10 cellular contexts compared by ENCODE assay signal in genomic region chr1:169110691-169111447, GRCh38. TPM values are rescaled to one million over a fixed set of nuclear protein-coding genes. Genes with fewer than 3 reads are reported as not detected.
DNase-seq lines count a peak whose midpoint lies in the region; FAIRE-seq and TF ChIP-seq lines count a peak whose summit lies in the region.
"Had no signal": no experiment of that assay in that cellular context is flagged by ENCODE, and none has a peak within 500 bp of the region (broad histone marks: within the 10 kb centered on the region; RNA-seq: fewer than 3 reads in every experiment).

No MANE protein-coding gene starts in this region.

- H3K4me3 ChIP-seq in CD8-positive, alpha-beta memory T cell (ENCODE audit: low read length), result no peak overlapping the region
- H3K4me3 ChIP-seq in fibroblast of pulmonary artery (replicated peaks; ENCODE audit: low read depth, low read length), result no peak overlapping the region
- H3K4me3 ChIP-seq in parathyroid adenoma (ENCODE audit: low read depth, low read length), result peak overlapping the region; percentile 100

- H3K9me3 Mint-ChIP-seq in CD8-positive, alpha-beta memory T cell, result no peaks in the 10 kb centered on the region
- H3K9me3 Mint-ChIP-seq in activated T-helper 1 cell treated with anti-CD3 and anti-CD28 coated beads, Interleukin-12 subunit alpha, Interleukin-12 subunit beta, Interleukin-2, Interleukin-4 antibody, amounts not matched to agents 30 ng/mL and 10 ng/mL and 1 ng/mL, durations not matched to agents 14 hours and 24 hours and 36 hours, result no peaks in the 10 kb centered on the region

- H2AFZ ChIP-seq in parathyroid adenoma, result no peak overlapping the region

- peak overlapping the region in 5 of 7 donors; percentile 4 to 81 (median 65) for H3K4me3 Mint-ChIP-seq in CD8-positive, alpha-beta memory T cell
- peak overlapping the region; percentile 43 for H3K4me3 Mint-ChIP-seq in activated T-helper 1 cell treated with anti-CD3 and anti-CD28 coated beads, Interleukin-12 subunit alpha, Interleukin-12 subunit beta, Interleukin-2, Interleukin-4 antibody, amounts not matched to agents 30 ng/mL and 10 ng/mL and 1 ng/mL, durations not matched to agents 14 hours and 24 hours and 36 hours

- no peaks in the 10 kb centered on the region for H3K9me3 ChIP-seq in CD8-positive, alpha-beta memory T cell (ENCODE audit: low read length)
- H3K9me3 ChIP-seq in parathyroid adenoma (ENCODE audit: control insufficient read depth, low read length), result no peaks in the 10 kb centered on the region

- no peaks in the 10 kb centered on the region for H3K27me3 Mint-ChIP-seq in CD8-positive, alpha-beta memory T cell
- H3K27me3 Mint-ChIP-seq in activated T-helper 1 cell treated with anti-CD3 and anti-CD28 coated beads, Interleukin-12 subunit alpha, Interleukin-12 subunit beta, Interleukin-2, Interleukin-4 antibody, amounts not matched to agents 30 ng/mL and 10 ng/mL and 1 ng/mL, durations not matched to agents 14 hours and 24 hours and 36 hours (ENCODE audit: insufficient read depth), result no peaks in the 10 kb centered on the region

- peaks cover 4% of the 10 kb centered on the region for H3K27me3 ChIP-seq in CD8-positive, alpha-beta memory T cell (ENCODE audit: insufficient read depth, low read length, poor library complexity, severe bottlenecking)
- H3K27me3 ChIP-seq in parathyroid adenoma (ENCODE audit: control insufficient read depth, insufficient read depth, low read length), result no peaks in the 10 kb centered on the region

- H3K36me3 ChIP-seq in CD8-positive, alpha-beta memory T cell (ENCODE audit: insufficient read depth, low read length), result no peaks in the 10 kb centered on the region
- H3K36me3 ChIP-seq in parathyroid adenoma (ENCODE audit: control insufficient read depth, insufficient read depth, low read length), result no peaks in the 10 kb centered on the region

- peaks cover 51% of the 10 kb centered on the region for H3K79me2 ChIP-seq in parathyroid adenoma

- CTCF ChIA-PET in CD8-positive, alpha-beta memory T cell (lab: Charles Lee), result interaction anchor here (1.5 kb wide), 1 partner anchor 768 kb away, joined by 5 read pairs; no protein-coding TSS in a partner anchor

- POLR2A ChIA-PET in CD8-positive, alpha-beta memory T cell (lab: Charles Lee), result no interaction called here

- no peak overlapping the region for H3K27ac ChIP-seq in CD8-positive, alpha-beta memory T cell (ENCODE audit: low read depth, low read length)
- peak overlapping the region; percentile 96 for H3K27ac ChIP-seq in parathyroid adenoma

- no peak for FAIRE-seq in GM12892 (lab: Jason Lieb, UNC)

- peak overlapping the region in 1 of 8 donors; percentile 34 for H3K27ac Mint-ChIP-seq in CD8-positive, alpha-beta memory T cell
- no peak overlapping the region for H3K27ac Mint-ChIP-seq in activated T-helper 1 cell treated with anti-CD3 and anti-CD28 coated beads, Interleukin-12 subunit alpha, Interleukin-12 subunit beta, Interleukin-2, Interleukin-4 antibody, amounts not matched to agents 30 ng/mL and 10 ng/mL and 1 ng/mL, durations not matched to agents 14 hours and 24 hours and 36 hours

- TF ChIP-seq CTCF in fibroblast of pulmonary artery (IDR thresholded peaks at IDR 0.05; ENCODE audit: low read length, missing control alignments), result no peak
- no peak for TF ChIP-seq CTCF in parathyroid adenoma (IDR thresholded peaks at IDR 0.05)

- TF ChIP-seq POLR2A in GM12892 (IDR thresholded peaks at IDR 0.05; ENCODE audit: low read depth, low read length), result no peak

- H3K9ac ChIP-seq in parathyroid adenoma, result no peak overlapping the region

- H3K4me1 Mint-ChIP-seq in CD8-positive, alpha-beta memory T cell, result peaks cover 23 to 34% (median 29%) of the 10 kb centered on the region in 3 donors
- H3K4me1 Mint-ChIP-seq in activated T-helper 1 cell treated with anti-CD3 and anti-CD28 coated beads, Interleukin-12 subunit alpha, Interleukin-12 subunit beta, Interleukin-2, Interleukin-4 antibody, amounts not matched to agents 30 ng/mL and 10 ng/mL and 1 ng/mL, durations not matched to agents 14 hours and 24 hours and 36 hours (ENCODE audit: low read depth), result peaks cover 46% of the 10 kb centered on the region

- H3K36me3 Mint-ChIP-seq in CD8-positive, alpha-beta memory T cell, result peaks cover 0 to 7% (median 2%) of the 10 kb centered on the region in 3 donors
- peaks cover 21% of the 10 kb centered on the region for H3K36me3 Mint-ChIP-seq in activated T-helper 1 cell treated with anti-CD3 and anti-CD28 coated beads, Interleukin-12 subunit alpha, Interleukin-12 subunit beta, Interleukin-2, Interleukin-4 antibody, amounts not matched to agents 30 ng/mL and 10 ng/mL and 1 ng/mL, durations not matched to agents 14 hours and 24 hours and 36 hours (ENCODE audit: low read depth)

- DNase-seq in CD8-positive, alpha-beta memory T cell, result no peak
- DNase-seq in activated T-helper 1 cell treated with anti-CD3 and anti-CD28 coated beads, Interleukin-12 subunit alpha, Interleukin-12 subunit beta, Interleukin-2, Interleukin-4 antibody, amounts not matched to agents 30 ng/mL and 10 ng/mL and 1 ng/mL, durations not matched to agents 14 hours and 24 hours and 36 hours (ENCODE audit: low spot score), result no peak
- DNase-seq in fibroblast of pulmonary artery (ENCODE audit: low read depth), result peak; percentile 81
- DNase-seq in NCI-H226, result no peak
- no peak for DNase-seq in GM12892 (ENCODE audit: insufficient read length)
- DNase-seq in NCI-H1105 treated with DMSO at 0.1 percent for 48 hours (lab: John Stamatoyannopoulos, UW), result no peak
- no peak for DNase-seq in activated CD4-positive, alpha-beta T cell treated with anti-CD3 and anti-CD28 coated beads, Interleukin-2, amount 50 U/mL, for 48 hours
- DNase-seq: activated CD4-positive, alpha-beta T cell treated with anti-CD3 and anti-CD28 coated beads for 4 hours; Kasumi-1 had no signal

- intact Hi-C loops in activated T-helper 1 cell treated with anti-CD3 and anti-CD28 coated beads, Interleukin-12 subunit alpha, Interleukin-12 subunit beta, Interleukin-2, Interleukin-4 antibody, amounts not matched to agents 30 ng/mL and 10 ng/mL and 1 ng/mL, durations not matched to agents 14 hours and 24 hours and 36 hours (cut with micrococcal nuclease), result no loop called here

- peak overlapping the region; percentile 94 for H3K4me2 ChIP-seq in parathyroid adenoma (ENCODE audit: low read length)

- H3K4me1 ChIP-seq in CD8-positive, alpha-beta memory T cell (ENCODE audit: insufficient read depth, low read length), result peaks cover 23% of the 10 kb centered on the region
- H3K4me1 ChIP-seq in parathyroid adenoma, result peaks cover 13% of the 10 kb centered on the region

RNA-seq across cellular contexts. Expression of gene ATP1B1, which starts 4.4 kb away (rescaled TPM):
- 1 to 10 TPM; 3.7 to 4.5 TPM for total RNA-seq in CD8-positive, alpha-beta memory T cell
- 1.7 TPM for polyA plus RNA-seq in CD8-positive, alpha-beta memory T cell
- total RNA-seq in activated T-helper 1 cell treated with anti-CD3 and anti-CD28 coated beads, Interleukin-12 subunit alpha, Interleukin-12 subunit beta, Interleukin-2, Interleukin-4 antibody, amounts not matched to agents 30 ng/mL and 10 ng/mL and 1 ng/mL, durations not matched to agents 14 hours and 24 hours and 36 hours, result 12.3 TPM in 2 replicates
- 27.3 TPM for polyA plus RNA-seq in GM12892 (2012; ENCODE audit: missing spikeins)
